In genomic region chr3:45596290-45596791, GRCh38 we compare ENCODE assay signal across 8 cellular contexts. TPM values are rescaled to one million over a fixed set of nuclear protein-coding genes. Genes with fewer than 3 reads are reported as not detected.
DNase-seq lines count a peak whose midpoint lies in the region; ATAC-seq and TF ChIP-seq lines count a peak whose summit lies in the region.

No MANE protein-coding gene starts in this region.

- peaks cover 40 to 56% (median 47%) of the 10 kb centered on the region in 3 donors for H3K4me1 Mint-ChIP-seq in IgD-negative memory B cell
- peaks cover 20% of the 10 kb centered on the region for H3K4me1 Mint-ChIP-seq in MCF 10A (ENCODE audit: insufficient read depth, unreplicated experiment)
- H3K4me1 Mint-ChIP-seq in nephron progenitor cell: peaks cover 52% of the 10 kb centered on the region

- H3K36me3 ChIP-seq in GM06990 (ENCODE audit: control insufficient read depth, insufficient read depth, low read length): peaks cover 15% of the 10 kb centered on the region

- H3K4me3 ChIP-seq in GM06990 (replicated peaks; ENCODE audit: low read depth, low read length): peak overlapping the region; percentile 88

- H3K27me3 Mint-ChIP-seq in IgD-negative memory B cell (no peaks in the 10 kb centered on the region), MCF 10A (ENCODE audit: insufficient read depth, unreplicated experiment) (no peaks in the 10 kb centered on the region), nephron progenitor cell (ENCODE audit: low read depth, poor library complexity) (peaks cover 6% of the 10 kb centered on the region)

- TF ChIP-seq CTCF in GM06990 (IDR thresholded peaks at IDR 0.05; ENCODE audit: insufficient read depth, low read length, poor library complexity, severe bottlenecking): no peak
- TF ChIP-seq CTCF in MCF 10A (IDR thresholded peaks at IDR 0.05; ENCODE audit: unreplicated experiment): no peak
- TF ChIP-seq CTCF in nephron progenitor cell (IDR thresholded peaks at IDR 0.05): no peak

- H3K36me3 Mint-ChIP-seq in IgD-negative memory B cell: peaks cover under 1% of the 10 kb centered on the region
- H3K36me3 Mint-ChIP-seq in MCF 10A (ENCODE audit: insufficient read depth, unreplicated experiment): peaks cover 10% of the 10 kb centered on the region
- peaks cover 8% of the 10 kb centered on the region for H3K36me3 Mint-ChIP-seq in nephron progenitor cell (ENCODE audit: low read depth)

- CTCF ChIA-PET in MCF 10A (lab: Yijun Ruan, JAX): interaction anchor here (0.5 to 3.3 kb wide), 7 partner anchors 39 to 96 kb away, joined by 3 to 14 read pairs (median 3); no protein-coding TSS in a partner anchor

- intact Hi-C loops in MCF 10A (cut with micrococcal nuclease): no loop called here

- H3K27ac Mint-ChIP-seq in IgD-negative memory B cell (peak overlapping the region; percentile 92 to 97 (median 96)), MCF 10A (ENCODE audit: low read depth, unreplicated experiment) (no peak overlapping the region), nephron progenitor cell (no peak overlapping the region)

- H3K27me3 ChIP-seq in GM06990 (replicated peaks; ENCODE audit: control insufficient read depth, insufficient read depth, low read length): no peaks in the 10 kb centered on the region

- H3K4me3 Mint-ChIP-seq in IgD-negative memory B cell (peak overlapping the region; percentile 93 to 98 (median 96)), MCF 10A (ENCODE audit: unreplicated experiment) (peak overlapping the region; percentile 78), nephron progenitor cell (peak overlapping the region; percentile 71)

- POLR2A ChIA-PET in MCF 10A (lab: Yijun Ruan, JAX): no interaction called here

- no TSS peak for BruUV-seq in MCF 10A (replicated peaks; lab: Mats Ljungman, UMichigan)

- no peaks in the 10 kb centered on the region for H3K9me3 Mint-ChIP-seq in IgD-negative memory B cell
- no peaks in the 10 kb centered on the region for H3K9me3 Mint-ChIP-seq in MCF 10A (ENCODE audit: unreplicated experiment)
- H3K9me3 Mint-ChIP-seq in nephron progenitor cell: peaks cover 9% of the 10 kb centered on the region

- DNase-seq in GM06990 (ENCODE audit: extremely low read depth, insufficient read length) (peak; percentile 71), MCF 10A (ENCODE audit: unreplicated experiment) (no peak), nephron progenitor cell (no peak), T1000 (lab: John Stamatoyannopoulos, UW) (no peak), NCI-H1417 treated with DMSO at 0.1 percent for 48 hours (lab: John Stamatoyannopoulos, UW) (no peak)

- ATAC-seq in GM21381 (IDR thresholded peaks at IDR 0.05; ENCODE audit: unreplicated experiment) (peak; percentile 42), HG02970 (IDR thresholded peaks at IDR 0.05; ENCODE audit: low FRiP score, unreplicated experiment) (no peak)

RNA-seq across cellular contexts. Expression of gene LIMD1, which starts 1.8 kb away (rescaled TPM):
- polyA plus RNA-seq in IgD-negative memory B cell: 23.0 TPM
- 25.4 and 28.2 TPM in 2 replicates for total RNA-seq in MCF 10A (2022)

Comparison
In these comparisons a context has a peak if more than half of its experiments do, and no peak if none do; other contexts are left out.
1. H3K27ac Mint-ChIP-seq: peak in IgD-negative memory B cell (3 of 3); none in MCF 10A (single experiment) and nephron progenitor cell (single experiment).
2. Peak in every context shown above with its lines, with median percentiles within 50 percentile points of each other: H3K4me3 Mint-ChIP-seq.